In the genomic region with DNA sequence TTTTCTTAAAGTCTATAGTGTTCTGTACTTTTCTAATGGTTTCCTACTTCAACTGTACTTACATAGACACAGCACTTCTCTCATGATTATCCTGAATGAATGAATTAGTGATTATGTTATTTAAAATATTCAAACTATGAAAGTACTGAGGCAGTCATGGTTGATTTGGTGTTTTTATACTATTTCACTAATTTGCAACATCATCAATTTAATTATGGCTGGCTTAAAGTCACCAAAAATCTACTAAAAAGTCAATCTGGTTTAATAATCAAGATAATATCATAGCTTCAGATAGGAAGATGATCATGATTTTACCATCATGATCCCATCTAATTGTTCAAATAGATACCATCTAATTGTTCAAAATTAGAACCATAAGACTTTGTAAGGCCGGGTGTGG, we compare ENCODE assay signal across 1 cellular context.
TF ChIP-seq lines count a peak whose summit lies in the region.

No MANE protein-coding gene starts in this region.

TF ChIP-seq in K562, 482 proteins besides CTCF, POLR2A, EP300 and RAD21:
- peak; percentile 85 for TF ChIP-seq C11orf30 (IDR thresholded peaks at IDR 0.05; ENCODE audit: low read depth)
- peak; percentile 95 for TF ChIP-seq ZNF316 (IDR thresholded peaks at IDR 0.05)
- TF ChIP-seq RBM39 (optimal IDR thresholded peaks at IDR 0.05; ENCODE audit: low read depth, low read length): no peak
- TF ChIP-seq MAFF (IDR thresholded peaks at IDR 0.05; ENCODE audit: low read length): peak; percentile 87
- peak; percentile 76 for TF ChIP-seq MAFG (tag; conservative IDR thresholded peaks at IDR 0.05)
- peak; percentile 83 for TF ChIP-seq MAFK (IDR thresholded peaks at IDR 0.05; ENCODE audit: low read length)
